24 cellular contexts compared by ENCODE assay signal in the genomic region with DNA sequence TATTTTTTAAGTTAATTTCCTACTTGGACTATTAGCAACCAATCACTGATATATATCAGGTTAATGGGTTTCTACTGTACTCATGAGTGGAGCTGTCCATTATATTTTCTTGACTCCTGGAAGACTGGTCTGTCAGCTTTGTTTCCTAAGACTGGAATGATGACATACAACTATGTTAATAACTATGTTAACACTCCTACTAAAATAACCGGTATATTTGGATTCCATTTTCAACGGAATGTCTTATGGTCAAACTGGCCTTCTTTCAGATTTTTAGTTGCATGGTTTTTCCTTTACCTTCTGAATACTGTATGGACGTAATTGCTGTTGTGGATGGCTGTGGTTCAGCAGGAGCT. TPM values are rescaled to one million over a fixed set of nuclear protein-coding genes. Genes with fewer than 3 reads are reported as not detected.
DNase-seq lines count a peak whose midpoint lies in the region; ATAC-seq, FAIRE-seq and TF ChIP-seq lines count a peak whose summit lies in the region.
"Had no signal": no experiment of that assay in that cellular context is flagged by ENCODE, and none has a peak within 500 bp of the region (broad histone marks: within the 10 kb centered on the region; RNA-seq: fewer than 3 reads in every experiment).

No MANE protein-coding gene starts in this region.

- TF ChIP-seq CTCF in thoracic aorta (IDR thresholded peaks at IDR 0.05) = no peak
- no peak for TF ChIP-seq CTCF in lower leg skin (IDR thresholded peaks at IDR 0.05)

- no peak for DNase-seq in activated naive CD8-positive, alpha-beta T cell treated with anti-CD3 and anti-CD28 coated beads, Interleukin-2, amount 50 U/mL, for 24 hours
- DNase-seq in caudate nucleus (lab: John Stamatoyannopoulos, UW) (no peak), mesenchymal stem cell (no peak), thoracic aorta (ENCODE audit: low spot score) (no peak), RCC 7860 (ENCODE audit: low spot score) (no peak), lower leg skin (ENCODE audit: low spot score in 2 of 2) (no peak)
- DNase-seq: activated CD8-positive, alpha-beta T cell treated with anti-CD3 and anti-CD28 coated beads for 36 hours; activated naive CD4-positive, alpha-beta T cell treated with anti-CD3 and anti-CD28 coated beads, Interleukin-2, amount 10 ng/mL, durations not matched to agents 7 days and 5 days; activated T-cell treated with anti-CD3 and anti-CD28 coated beads, Interleukin-2, amount 50 U/mL, for 1 hour; colonic mucosa; GDM1; H7; left cardiac atrium; NCI-H1417 treated with DMSO at 0.1 percent for 48 hours; NCI-H524 treated with DMSO at 0.1 percent for 48 hours; SHP77; T-helper 1 cell had no signal

- WGBS in mesenchymal stem cell = 95% methylated on average over 3 of the region's 3 CpGs
- WGBS in lower leg skin, 2 donors = 50 to 52% methylated on average over 3 of the region's 3 CpGs

- H3K27me3 ChIP-seq in mesenchymal stem cell (ENCODE audit: control insufficient read depth in 1 of 2, insufficient read depth in 1 of 2, low read length in 2 of 2) (no peaks in the 10 kb centered on the region), thoracic aorta (replicated peaks; ENCODE audit: insufficient read depth) (no peaks in the 10 kb centered on the region)
- H3K27me3 ChIP-seq: BLaER1 treated with 17β-estradiol and CSF1 and Interleukin-3, amounts not matched to agents 10 nM and 100 nM; colonic mucosa; vagina had no signal

- H3K4me1 ChIP-seq in mesenchymal stem cell (ENCODE audit: control insufficient read depth, insufficient read depth, low read depth, low read length) (peaks cover 28% of the 10 kb centered on the region), thoracic aorta (ENCODE audit: control insufficient read depth in 1 of 2, low read depth in 2 of 2) (peaks cover 24 to 42% of the 10 kb centered on the region in 2 donors)

- H2AK5ac ChIP-seq in mesenchymal stem cell (ENCODE audit: low read length, severe bottlenecking) = no peak overlapping the region

- no peak overlapping the region for H4K8ac ChIP-seq in mesenchymal stem cell (ENCODE audit: low read length)

- no peak overlapping the region for H3K23ac ChIP-seq in mesenchymal stem cell (ENCODE audit: low read length in 2 of 2)

- no peak overlapping the region for H3K18ac ChIP-seq in mesenchymal stem cell (ENCODE audit: low read depth in 1 of 2, low read length in 2 of 2)

- H3K36me3 Mint-ChIP-seq in activated naive CD8-positive, alpha-beta T cell = peaks cover 9% of the 10 kb centered on the region
- H3K36me3 Mint-ChIP-seq in activated naive CD8-positive, alpha-beta T cell treated with anti-CD3 and anti-CD28 coated beads, Interleukin-2, amount 50 U/mL, for 24 hours (ENCODE audit: low read depth) = peaks cover 9% of the 10 kb centered on the region

- no peak overlapping the region for H3K4ac ChIP-seq in mesenchymal stem cell (ENCODE audit: low read depth in 1 of 2, low read length in 2 of 2)

- H2BK5ac ChIP-seq in mesenchymal stem cell (ENCODE audit: low read depth, low read length, poor library complexity, severe bottlenecking) = no peak overlapping the region

- no peak overlapping the region for H2BK120ac ChIP-seq in mesenchymal stem cell (ENCODE audit: low read depth, low read length)

- H3K4me1 Mint-ChIP-seq in activated naive CD8-positive, alpha-beta T cell (ENCODE audit: low read depth) = peaks cover 50% of the 10 kb centered on the region
- H3K4me1 Mint-ChIP-seq in activated naive CD8-positive, alpha-beta T cell treated with anti-CD3 and anti-CD28 coated beads, Interleukin-2, amount 50 U/mL, for 24 hours = peaks cover 33% of the 10 kb centered on the region

- H3K4me3 Mint-ChIP-seq in activated naive CD8-positive, alpha-beta T cell = no peak overlapping the region
- no peak overlapping the region for H3K4me3 Mint-ChIP-seq in activated naive CD8-positive, alpha-beta T cell treated with anti-CD3 and anti-CD28 coated beads, Interleukin-2, amount 50 U/mL, for 24 hours
- H3K4me3 Mint-ChIP-seq: activated CD8-positive, alpha-beta T cell treated with anti-CD3 and anti-CD28 coated beads for 36 hours; activated naive CD4-positive, alpha-beta T cell treated with anti-CD3 and anti-CD28 coated beads, Interleukin-2, amount 10 ng/mL, durations not matched to agents 7 days and 5 days; stimulated activated naive CD8-positive, alpha-beta T cell treated with anti-CD3 and anti-CD28 coated beads, Interleukin-15, Interleukin-2, amounts not matched to agents 100 ng/mL and 50 ng/mL, for 24 hours had no signal

- ATAC-seq in activated naive CD8-positive, alpha-beta T cell treated with anti-CD3 and anti-CD28 coated beads, Interleukin-2, amount 50 U/mL, for 24 hours = no peak
- ATAC-seq in thoracic aorta (ENCODE audit: insufficient number of reproducible peaks, low FRiP score, low read depth) (no peak), GM21737 (IDR thresholded peaks at IDR 0.05; ENCODE audit: unreplicated experiment) (no peak)
- ATAC-seq: activated CD8-positive, alpha-beta T cell treated with anti-CD3 and anti-CD28 coated beads for 36 hours; HepG2; left cardiac atrium had no signal

- no peak for FAIRE-seq in RCC 7860 (lab: Jason Lieb, UNC)
- FAIRE-seq: frontal cortex, HepG2 had no signal

- no peaks in the 10 kb centered on the region for H3K9me3 Mint-ChIP-seq in activated naive CD8-positive, alpha-beta T cell (ENCODE audit: low read depth)
- no peaks in the 10 kb centered on the region for H3K9me3 Mint-ChIP-seq in activated naive CD8-positive, alpha-beta T cell treated with anti-CD3 and anti-CD28 coated beads, Interleukin-2, amount 50 U/mL, for 24 hours
- H3K9me3 Mint-ChIP-seq: activated CD8-positive, alpha-beta T cell treated with anti-CD3 and anti-CD28 coated beads for 36 hours; activated naive CD4-positive, alpha-beta T cell treated with anti-CD3 and anti-CD28 coated beads, Interleukin-2, amount 10 ng/mL, durations not matched to agents 7 days and 5 days; stimulated activated naive CD8-positive, alpha-beta T cell treated with anti-CD3 and anti-CD28 coated beads, Interleukin-15, Interleukin-2, amounts not matched to agents 100 ng/mL and 50 ng/mL, for 24 hours had no signal

- H3K9ac ChIP-seq in mesenchymal stem cell (ENCODE audit: low read length) = no peak overlapping the region
- H3K9ac ChIP-seq: BLaER1 treated with 17β-estradiol and CSF1 and Interleukin-3, amounts not matched to agents 10 nM and 100 nM had no signal

- H3K9me3 ChIP-seq in mesenchymal stem cell (ENCODE audit: control insufficient read depth, low read length) (no peaks in the 10 kb centered on the region), thoracic aorta (no peaks in the 10 kb centered on the region)
- H3K9me3 ChIP-seq: BLaER1 treated with 17β-estradiol and CSF1 and Interleukin-3, amounts not matched to agents 10 nM and 100 nM; colonic mucosa; vagina had no signal

- H3K4me3 ChIP-seq in mesenchymal stem cell (ENCODE audit: insufficient read depth in 1 of 2, low read depth in 1 of 2, low read length in 2 of 2) (no peak overlapping the region), thoracic aorta (no peak overlapping the region), lower leg skin (ENCODE audit: low read depth, poor library complexity, severe bottlenecking) (no peak overlapping the region)
- H3K4me3 ChIP-seq: BLaER1 treated with 17β-estradiol and CSF1 and Interleukin-3, amounts not matched to agents 10 nM and 100 nM; colonic mucosa; vagina had no signal

- no peak overlapping the region for H2AFZ ChIP-seq in mesenchymal stem cell (ENCODE audit: low read depth, low read length)

- H3K27me3 Mint-ChIP-seq in activated naive CD8-positive, alpha-beta T cell = no peaks in the 10 kb centered on the region
- no peaks in the 10 kb centered on the region for H3K27me3 Mint-ChIP-seq in activated naive CD8-positive, alpha-beta T cell treated with anti-CD3 and anti-CD28 coated beads, Interleukin-2, amount 50 U/mL, for 24 hours
- H3K27me3 Mint-ChIP-seq: activated CD8-positive, alpha-beta T cell treated with anti-CD3 and anti-CD28 coated beads for 36 hours; activated naive CD4-positive, alpha-beta T cell treated with anti-CD3 and anti-CD28 coated beads, Interleukin-2, amount 10 ng/mL, durations not matched to agents 7 days and 5 days; stimulated activated naive CD8-positive, alpha-beta T cell treated with anti-CD3 and anti-CD28 coated beads, Interleukin-15, Interleukin-2, amounts not matched to agents 100 ng/mL and 50 ng/mL, for 24 hours had no signal

- peak overlapping the region; percentile 74 for H3K27ac ChIP-seq in caudate nucleus (ENCODE audit: low read depth, low read length)
- H3K27ac ChIP-seq in mesenchymal stem cell (ENCODE audit: low read length, poor library complexity, severe bottlenecking) = peak overlapping the region; percentile 86
- H3K27ac ChIP-seq in thoracic aorta = peak overlapping the region; percentile 60 to 67
- H3K27ac ChIP-seq: BLaER1 treated with 17β-estradiol and CSF1 and Interleukin-3, amounts not matched to agents 10 nM and 100 nM; colonic mucosa; vagina had no signal

- no peak overlapping the region for H2BK12ac ChIP-seq in mesenchymal stem cell (ENCODE audit: low read length in 2 of 2)

- H4K91ac ChIP-seq in mesenchymal stem cell (ENCODE audit: low read length) = no peak overlapping the region

- TF ChIP-seq POLR2A in lower leg skin (IDR thresholded peaks at IDR 0.05) = no peak

- no peak overlapping the region for H2BK15ac ChIP-seq in mesenchymal stem cell (ENCODE audit: low read depth, poor library complexity, severe bottlenecking)

- H3K79me1 ChIP-seq in mesenchymal stem cell (replicated peaks; ENCODE audit: low read length, poor library complexity, severe bottlenecking) = peaks cover 21% of the 10 kb centered on the region

- intact Hi-C loops in lower leg skin (cut with DNase I; ENCODE audit: low total_unique reads) = no loop called here

- no peak overlapping the region for H3K14ac ChIP-seq in mesenchymal stem cell (ENCODE audit: low read length in 2 of 2)

- no peak overlapping the region for H3K4me2 ChIP-seq in mesenchymal stem cell (ENCODE audit: low read length, poor library complexity, severe bottlenecking)
- H3K4me2 ChIP-seq: BLaER1 treated with 17β-estradiol and CSF1 and Interleukin-3, amounts not matched to agents 10 nM and 100 nM had no signal

- H3K36me3 ChIP-seq in mesenchymal stem cell (ENCODE audit: control insufficient read depth in 1 of 2, insufficient read depth in 2 of 2, low read depth in 1 of 2, low read length in 2 of 2) (peaks cover 10 to 13% of the 10 kb centered on the region in 2 experiments), thoracic aorta (peaks cover 21% of the 10 kb centered on the region)
- H3K36me3 ChIP-seq: colonic mucosa, vagina had no signal

- peak overlapping the region; percentile 34 for H3K27ac Mint-ChIP-seq in activated naive CD8-positive, alpha-beta T cell
- H3K27ac Mint-ChIP-seq in activated naive CD8-positive, alpha-beta T cell treated with anti-CD3 and anti-CD28 coated beads, Interleukin-2, amount 50 U/mL, for 24 hours = no peak overlapping the region
- H3K27ac Mint-ChIP-seq: activated CD8-positive, alpha-beta T cell treated with anti-CD3 and anti-CD28 coated beads for 36 hours; stimulated activated naive CD8-positive, alpha-beta T cell treated with anti-CD3 and anti-CD28 coated beads, Interleukin-15, Interleukin-2, amounts not matched to agents 100 ng/mL and 50 ng/mL, for 24 hours had no signal

RNA-seq across cellular contexts. Expression of gene GPI, which starts 45.8 kb away (rescaled TPM):
- 92.4 TPM for polyA plus RNA-seq in mesenchymal stem cell (2013, experiment 1 of 2)
- 88.4 TPM for polyA plus RNA-seq in mesenchymal stem cell (2013, experiment 2 of 2)
- total RNA-seq in thoracic aorta = 100 to 1,000 TPM; 112 to 207 TPM
- total RNA-seq in lower leg skin = 100 to 1,000 TPM; 117 to 195 (median 124) TPM
